ENCODE assay signal across 13 cellular contexts in the genomic region with DNA sequence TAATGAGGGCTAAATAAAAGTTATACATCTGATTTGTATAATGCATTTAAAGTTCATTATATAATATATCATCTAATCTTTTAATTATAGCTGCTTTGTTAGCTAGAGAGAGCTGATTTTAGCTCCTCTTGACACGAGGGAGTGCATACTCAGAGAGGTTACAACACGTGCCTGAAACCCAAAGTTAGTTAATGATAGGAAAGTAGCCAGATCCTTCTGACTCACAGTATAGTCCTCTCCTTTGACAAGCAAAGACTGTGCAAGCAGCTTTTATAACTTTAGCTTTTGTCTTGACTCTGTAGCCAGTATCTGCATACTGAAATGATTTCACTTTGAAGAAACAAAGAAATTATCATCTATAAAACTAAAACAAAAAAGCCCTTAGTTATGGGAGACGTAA. TPM values are rescaled to one million over a fixed set of nuclear protein-coding genes. Genes with fewer than 3 reads are reported as not detected.
A peak's percentile ranks its signal among the peaks of the same experiment; 100 is the strongest.
DNase-seq lines count a peak whose midpoint lies in the region; ATAC-seq and TF ChIP-seq lines count a peak whose summit lies in the region.
"Had no signal": no experiment of that assay in that cellular context is flagged by ENCODE, and none has a peak within 500 bp of the region (broad histone marks: within the 10 kb centered on the region; RNA-seq: fewer than 3 reads in every experiment).

No MANE protein-coding gene starts in this region.

- peaks cover 0 to 5% (median 0%) of the 10 kb centered on the region in 7 donors for H3K27me3 ChIP-seq in heart right ventricle
- no peaks in the 10 kb centered on the region for H3K27me3 ChIP-seq in WERI-Rb-1 (ENCODE audit: insufficient read depth, low read depth, severe bottlenecking)
- no peaks in the 10 kb centered on the region for H3K27me3 ChIP-seq in Caco-2 (replicated peaks; ENCODE audit: control insufficient read depth, insufficient read depth, low read length)
- H3K27me3 ChIP-seq: vagina had no signal

- H3K4me3 Mint-ChIP-seq in Caco-2 (ENCODE audit: unreplicated experiment): no peak overlapping the region
- H3K4me3 Mint-ChIP-seq: IgD-negative memory B cell, nephron progenitor cell had no signal

- H3K27ac Mint-ChIP-seq in Caco-2 (ENCODE audit: unreplicated experiment): no peak overlapping the region
- H3K27ac Mint-ChIP-seq: IgD-negative memory B cell, nephron progenitor cell had no signal

- DNase-seq in GM04504 (ENCODE audit: low read depth) (peak; percentile 7), RPMI7951 (ENCODE audit: low read depth) (peak; percentile 31), heart right ventricle (no peak), WERI-Rb-1 (no peak), Caco-2 (no peak), GOT3 (lab: John Stamatoyannopoulos, UW) (no peak)
- no peak for DNase-seq in activated CD4-positive, alpha-beta T cell treated with anti-CD3 and anti-CD28 coated beads, Interleukin-2, amount 50 U/mL, for 1 hour
- DNase-seq: nephron progenitor cell had no signal

- peaks cover 7% of the 10 kb centered on the region for H3K4me1 Mint-ChIP-seq in Caco-2 (ENCODE audit: low read depth, unreplicated experiment)

- BruUV-seq in Caco-2 (replicated peaks; lab: Mats Ljungman, UMichigan): no TSS peak

- peaks cover 4% of the 10 kb centered on the region for H3K27me3 Mint-ChIP-seq in Caco-2 (ENCODE audit: insufficient read depth, unreplicated experiment)

- H3K27ac ChIP-seq in heart right ventricle (no peak overlapping the region), WERI-Rb-1 (no peak overlapping the region)
- H3K27ac ChIP-seq: vagina had no signal

- POLR2A ChIA-PET in Caco-2 (lab: Charles Lee): no interaction called here

- H3K9me3 Mint-ChIP-seq in Caco-2 (ENCODE audit: unreplicated experiment): no peaks in the 10 kb centered on the region
- H3K9me3 Mint-ChIP-seq: IgD-negative memory B cell, nephron progenitor cell had no signal

- WGBS in heart right ventricle, 2 donors: 32 to 35% methylated on average over 3 of the region's 3 CpGs

- no peak overlapping the region for H3K4me3 ChIP-seq in heart right ventricle
- no peak overlapping the region for H3K4me3 ChIP-seq in WERI-Rb-1 (ENCODE audit: low read depth, low read length)
- no peak overlapping the region for H3K4me3 ChIP-seq in Caco-2 (ENCODE audit: low read depth, low read length)
- H3K4me3 ChIP-seq: vagina had no signal

- no peaks in the 10 kb centered on the region for H3K9me3 ChIP-seq in heart right ventricle
- no peaks in the 10 kb centered on the region for H3K9me3 ChIP-seq in WERI-Rb-1 (ENCODE audit: severe bottlenecking)
- H3K9me3 ChIP-seq in Caco-2: no peaks in the 10 kb centered on the region
- H3K9me3 ChIP-seq: vagina had no signal

- H3K4me1 ChIP-seq in heart right ventricle (peaks cover 0 to 3% (median 0%) of the 10 kb centered on the region in 9 donors), Caco-2 (no peaks in the 10 kb centered on the region)
- H3K4me1 ChIP-seq: vagina had no signal

- ATAC-seq in HG02798 (IDR thresholded peaks at IDR 0.05; ENCODE audit: poor library complexity, unreplicated experiment): peak; percentile 47
- peak in 7 of 8 donors; percentile 58 to 93 (median 89) for ATAC-seq in heart right ventricle

- CTCF ChIA-PET in Caco-2 (lab: Charles Lee): interaction anchor here (1.8 kb wide), 2 partner anchors 18 to 163 kb away, joined by 4 to 5 read pairs; no protein-coding TSS in a partner anchor

- no peaks in the 10 kb centered on the region for H3K36me3 ChIP-seq in heart right ventricle
- H3K36me3 ChIP-seq in WERI-Rb-1: no peaks in the 10 kb centered on the region
- no peaks in the 10 kb centered on the region for H3K36me3 ChIP-seq in Caco-2 (ENCODE audit: control insufficient read depth, insufficient read depth, low read length)
- H3K36me3 ChIP-seq: vagina had no signal

- no peaks in the 10 kb centered on the region for H3K36me3 Mint-ChIP-seq in Caco-2 (ENCODE audit: insufficient read depth, unreplicated experiment)
- H3K36me3 Mint-ChIP-seq: IgD-negative memory B cell had no signal

- TF ChIP-seq CTCF in heart right ventricle (IDR thresholded peaks at IDR 0.05) (no peak), WERI-Rb-1 (IDR thresholded peaks at IDR 0.05; ENCODE audit: low read depth, low read length) (no peak), Caco-2 (IDR thresholded peaks at IDR 0.05; ENCODE audit: insufficient read depth in 1 of 2, low read depth in 1 of 2, low read length in 1 of 2, severe bottlenecking in 1 of 2, unreplicated experiment in 1 of 2) (no peak)

- intact Hi-C loops in heart right ventricle (cut with DNase I): loop anchor here in 7 of 10 donors (2.0 to 10.0 kb wide), 5 partner anchors 45 to 230 kb away; a partner anchor contains a TSS
- intact Hi-C loops in Caco-2 (cut with micrococcal nuclease; ENCODE audit: unreplicated experiment): loop anchor here (2.0 to 5.0 kb wide), 3 partner anchors 50 to 305 kb away; a partner anchor contains a TSS

RNA-seq across cellular contexts. Expression of a gene that starts 13.3 kb away (rescaled TPM):
- not detected in 2 replicates for total RNA-seq in RPMI7951 (2014; rRNA removed; shearing (Covaris generic))
- total RNA-seq in heart right ventricle (not detected), Caco-2 (2022) (not detected in 2 replicates)
- polyA plus RNA-seq in heart right ventricle: not detected
- total RNA-seq: activated CD8-positive, alpha-beta memory T cell treated with anti-CD3 and anti-CD28 coated beads for 36 hours; NCI-H460; vagina had no signal
- polyA plus RNA-seq: IgD-negative memory B cell had no signal

RNA-seq across cellular contexts. Expression of a gene that starts 49.6 kb away (rescaled TPM):
- total RNA-seq in RPMI7951 (2014; rRNA removed; shearing (Covaris generic)): 22.7 and 30.0 TPM in 2 replicates
- 10 to 100 TPM in 9 of 10 donors, 1 to 10 TPM in 1; 9.1 to 15.8 (median 12.8) TPM for total RNA-seq in heart right ventricle
- polyA plus RNA-seq in heart right ventricle: 10 to 100 TPM in 1 of 2 donors, 1 to 10 TPM in 1; 8.4 to 10.0 TPM
- total RNA-seq in Caco-2 (2022): 25.0 TPM in 2 replicates

Comparison
In these comparisons a context has a peak if more than half of its experiments do, and no peak if none do; other contexts are left out.
1. DNase-seq: peak in GM04504 (single experiment) and RPMI7951 (single experiment); none in heart right ventricle (0 of 2), WERI-Rb-1 (single experiment), Caco-2 (0 of 2), GOT3 (single experiment) and activated CD4-positive, alpha-beta T cell treated with anti-CD3 and anti-CD28 coated beads, Interleukin-2, amount 50 U/mL, for 1 hour (single experiment).